Comparison of ENCODE assay signal across 1 cellular context in the genomic region with DNA sequence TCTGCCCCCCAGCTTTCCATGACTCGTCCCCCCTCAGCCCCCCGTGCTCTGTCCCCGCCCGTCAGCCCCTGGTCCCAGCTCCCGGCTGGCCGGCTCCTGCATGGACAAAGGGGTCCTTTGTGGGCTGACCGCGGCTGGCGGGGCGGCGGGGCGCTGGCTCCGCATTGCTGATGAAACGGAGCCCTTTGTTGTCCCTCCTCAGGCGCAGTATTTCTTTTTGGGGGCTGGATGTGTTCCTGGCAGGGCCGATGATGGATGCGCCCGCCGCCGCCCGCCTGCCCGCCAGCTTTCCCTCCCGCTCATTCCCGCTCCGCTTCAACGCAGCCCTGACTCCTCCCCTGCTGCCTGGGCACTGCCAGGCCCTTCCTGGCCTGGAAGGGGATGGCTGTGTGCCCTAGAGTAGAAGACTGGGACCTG.
TF ChIP-seq lines count a peak whose summit lies in the region.

No MANE protein-coding gene starts in this region.

TF ChIP-seq in H1, 55 proteins besides CTCF, POLR2A, EP300 and RAD21 (continued from another document):
- TF ChIP-seq SRF (IDR thresholded peaks at IDR 0.05; ENCODE audit: low read depth, low read length) (no peak), HDAC2 (IDR thresholded peaks at IDR 0.05; ENCODE audit: borderline replicate concordance in 1 of 2, low read depth in 2 of 2, low read length in 2 of 2) (no peak), CBX8 (IDR thresholded peaks at IDR 0.05; ENCODE audit: borderline replicate concordance, low read depth, low read length) (no peak), KDM4A (IDR thresholded peaks at IDR 0.05; ENCODE audit: low read depth, low read length, severe bottlenecking) (no peak), SIRT6 (IDR thresholded peaks at IDR 0.05; ENCODE audit: low read length) (no peak), EGR1 (IDR thresholded peaks at IDR 0.05; ENCODE audit: borderline replicate concordance, low read depth, low read length) (no peak), BACH1 (IDR thresholded peaks at IDR 0.05; ENCODE audit: low read length) (no peak), POLR2AphosphoS5 (IDR thresholded peaks at IDR 0.05; ENCODE audit: low read depth, low read length) (no peak)
- TF ChIP-seq, protein P1, sequence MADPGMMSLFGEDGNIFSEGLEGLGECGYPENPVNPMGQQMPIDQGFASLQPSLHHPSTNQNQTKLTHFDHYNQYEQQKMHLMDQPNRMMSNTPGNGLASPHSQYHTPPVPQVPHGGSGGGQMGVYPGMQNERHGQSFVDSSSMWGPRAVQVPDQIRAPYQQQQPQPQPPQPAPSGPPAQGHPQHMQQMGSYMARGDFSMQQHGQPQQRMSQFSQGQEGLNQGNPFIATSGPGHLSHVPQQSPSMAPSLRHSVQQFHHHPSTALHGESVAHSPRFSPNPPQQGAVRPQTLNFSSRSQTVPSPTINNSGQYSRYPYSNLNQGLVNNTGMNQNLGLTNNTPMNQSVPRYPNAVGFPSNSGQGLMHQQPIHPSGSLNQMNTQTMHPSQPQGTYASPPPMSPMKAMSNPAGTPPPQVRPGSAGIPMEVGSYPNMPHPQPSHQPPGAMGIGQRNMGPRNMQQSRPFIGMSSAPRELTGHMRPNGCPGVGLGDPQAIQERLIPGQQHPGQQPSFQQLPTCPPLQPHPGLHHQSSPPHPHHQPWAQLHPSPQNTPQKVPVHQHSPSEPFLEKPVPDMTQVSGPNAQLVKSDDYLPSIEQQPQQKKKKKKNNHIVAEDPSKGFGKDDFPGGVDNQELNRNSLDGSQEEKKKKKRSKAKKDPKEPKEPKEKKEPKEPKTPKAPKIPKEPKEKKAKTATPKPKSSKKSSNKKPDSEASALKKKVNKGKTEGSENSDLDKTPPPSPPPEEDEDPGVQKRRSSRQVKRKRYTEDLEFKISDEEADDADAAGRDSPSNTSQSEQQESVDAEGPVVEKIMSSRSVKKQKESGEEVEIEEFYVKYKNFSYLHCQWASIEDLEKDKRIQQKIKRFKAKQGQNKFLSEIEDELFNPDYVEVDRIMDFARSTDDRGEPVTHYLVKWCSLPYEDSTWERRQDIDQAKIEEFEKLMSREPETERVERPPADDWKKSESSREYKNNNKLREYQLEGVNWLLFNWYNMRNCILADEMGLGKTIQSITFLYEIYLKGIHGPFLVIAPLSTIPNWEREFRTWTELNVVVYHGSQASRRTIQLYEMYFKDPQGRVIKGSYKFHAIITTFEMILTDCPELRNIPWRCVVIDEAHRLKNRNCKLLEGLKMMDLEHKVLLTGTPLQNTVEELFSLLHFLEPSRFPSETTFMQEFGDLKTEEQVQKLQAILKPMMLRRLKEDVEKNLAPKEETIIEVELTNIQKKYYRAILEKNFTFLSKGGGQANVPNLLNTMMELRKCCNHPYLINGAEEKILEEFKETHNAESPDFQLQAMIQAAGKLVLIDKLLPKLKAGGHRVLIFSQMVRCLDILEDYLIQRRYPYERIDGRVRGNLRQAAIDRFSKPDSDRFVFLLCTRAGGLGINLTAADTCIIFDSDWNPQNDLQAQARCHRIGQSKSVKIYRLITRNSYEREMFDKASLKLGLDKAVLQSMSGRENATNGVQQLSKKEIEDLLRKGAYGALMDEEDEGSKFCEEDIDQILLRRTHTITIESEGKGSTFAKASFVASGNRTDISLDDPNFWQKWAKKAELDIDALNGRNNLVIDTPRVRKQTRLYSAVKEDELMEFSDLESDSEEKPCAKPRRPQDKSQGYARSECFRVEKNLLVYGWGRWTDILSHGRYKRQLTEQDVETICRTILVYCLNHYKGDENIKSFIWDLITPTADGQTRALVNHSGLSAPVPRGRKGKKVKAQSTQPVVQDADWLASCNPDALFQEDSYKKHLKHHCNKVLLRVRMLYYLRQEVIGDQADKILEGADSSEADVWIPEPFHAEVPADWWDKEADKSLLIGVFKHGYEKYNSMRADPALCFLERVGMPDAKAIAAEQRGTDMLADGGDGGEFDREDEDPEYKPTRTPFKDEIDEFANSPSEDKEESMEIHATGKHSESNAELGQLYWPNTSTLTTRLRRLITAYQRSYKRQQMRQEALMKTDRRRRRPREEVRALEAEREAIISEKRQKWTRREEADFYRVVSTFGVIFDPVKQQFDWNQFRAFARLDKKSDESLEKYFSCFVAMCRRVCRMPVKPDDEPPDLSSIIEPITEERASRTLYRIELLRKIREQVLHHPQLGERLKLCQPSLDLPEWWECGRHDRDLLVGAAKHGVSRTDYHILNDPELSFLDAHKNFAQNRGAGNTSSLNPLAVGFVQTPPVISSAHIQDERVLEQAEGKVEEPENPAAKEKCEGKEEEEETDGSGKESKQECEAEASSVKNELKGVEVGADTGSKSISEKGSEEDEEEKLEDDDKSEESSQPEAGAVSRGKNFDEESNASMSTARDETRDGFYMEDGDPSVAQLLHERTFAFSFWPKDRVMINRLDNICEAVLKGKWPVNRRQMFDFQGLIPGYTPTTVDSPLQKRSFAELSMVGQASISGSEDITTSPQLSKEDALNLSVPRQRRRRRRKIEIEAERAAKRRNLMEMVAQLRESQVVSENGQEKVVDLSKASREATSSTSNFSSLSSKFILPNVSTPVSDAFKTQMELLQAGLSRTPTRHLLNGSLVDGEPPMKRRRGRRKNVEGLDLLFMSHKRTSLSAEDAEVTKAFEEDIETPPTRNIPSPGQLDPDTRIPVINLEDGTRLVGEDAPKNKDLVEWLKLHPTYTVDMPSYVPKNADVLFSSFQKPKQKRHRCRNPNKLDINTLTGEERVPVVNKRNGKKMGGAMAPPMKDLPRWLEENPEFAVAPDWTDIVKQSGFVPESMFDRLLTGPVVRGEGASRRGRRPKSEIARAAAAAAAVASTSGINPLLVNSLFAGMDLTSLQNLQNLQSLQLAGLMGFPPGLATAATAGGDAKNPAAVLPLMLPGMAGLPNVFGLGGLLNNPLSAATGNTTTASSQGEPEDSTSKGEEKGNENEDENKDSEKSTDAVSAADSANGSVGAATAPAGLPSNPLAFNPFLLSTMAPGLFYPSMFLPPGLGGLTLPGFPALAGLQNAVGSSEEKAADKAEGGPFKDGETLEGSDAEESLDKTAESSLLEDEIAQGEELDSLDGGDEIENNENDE (IDR thresholded peaks at IDR 0.05; ENCODE audit: insufficient replicate concordance, low read length): no peak
